ENCODE assay signal across 10 cellular contexts in genomic region chr22:42895087-42895486, GRCh38. TPM values are rescaled to one million over a fixed set of nuclear protein-coding genes. Genes with fewer than 3 reads are reported as not detected.
DNase-seq lines count a peak whose midpoint lies in the region; ATAC-seq lines count a peak whose summit lies in the region.
"Had no signal": no experiment of that assay in that cellular context is flagged by ENCODE, and none has a peak within 500 bp of the region (broad histone marks: within the 10 kb centered on the region; RNA-seq: fewer than 3 reads in every experiment).

No MANE protein-coding gene starts in this region.

- H3K36me3 ChIP-seq in CD8-positive, alpha-beta memory T cell (ENCODE audit: insufficient read depth, low read length), result no peaks in the 10 kb centered on the region

- peak overlapping the region; percentile 81 to 94 (median 91) for H3K27ac Mint-ChIP-seq in CD8-positive, alpha-beta memory T cell
- H3K27ac Mint-ChIP-seq in activated T-cell treated with anti-CD3 and anti-CD28 coated beads, Interleukin-2, amount 50 U/mL, for 72 hours, result peak overlapping the region; percentile 66
- H3K27ac Mint-ChIP-seq in naive thymus-derived CD8-positive, alpha-beta T cell, result peak overlapping the region; percentile 44 to 88 (median 77)
- H3K27ac Mint-ChIP-seq: progenitor cell of endocrine pancreas had no signal

- no peaks in the 10 kb centered on the region for H3K27me3 ChIP-seq in CD8-positive, alpha-beta memory T cell (ENCODE audit: insufficient read depth, low read length, poor library complexity, severe bottlenecking)

- peak overlapping the region; percentile 55 for H3K27ac ChIP-seq in CD8-positive, alpha-beta memory T cell (ENCODE audit: low read depth, low read length)

- POLR2A ChIA-PET in CD8-positive, alpha-beta memory T cell (lab: Charles Lee), result no interaction called here
- POLR2A ChIA-PET in naive thymus-derived CD8-positive, alpha-beta T cell (lab: Charles Lee), result no interaction called here

- H3K4me1 ChIP-seq in CD8-positive, alpha-beta memory T cell (ENCODE audit: insufficient read depth, low read length), result peaks cover 26% of the 10 kb centered on the region

- peaks cover 37 to 58% (median 40%) of the 10 kb centered on the region in 3 donors for H3K4me1 Mint-ChIP-seq in CD8-positive, alpha-beta memory T cell
- H3K4me1 Mint-ChIP-seq in activated T-cell treated with anti-CD3 and anti-CD28 coated beads, Interleukin-2, amount 50 U/mL, for 72 hours (ENCODE audit: low read depth), result peaks cover 32% of the 10 kb centered on the region
- peaks cover 19 to 62% (median 50%) of the 10 kb centered on the region in 4 donors for H3K4me1 Mint-ChIP-seq in naive thymus-derived CD8-positive, alpha-beta T cell

- H3K4me3 ChIP-seq in CD8-positive, alpha-beta memory T cell (ENCODE audit: low read length), result no peak overlapping the region

- peaks cover 0 to 21% (median 0%) of the 10 kb centered on the region in 3 donors for H3K36me3 Mint-ChIP-seq in CD8-positive, alpha-beta memory T cell
- no peaks in the 10 kb centered on the region for H3K36me3 Mint-ChIP-seq in activated T-cell treated with anti-CD3 and anti-CD28 coated beads, Interleukin-2, amount 50 U/mL, for 72 hours (ENCODE audit: insufficient read depth in 2 of 2)
- H3K36me3 Mint-ChIP-seq in naive thymus-derived CD8-positive, alpha-beta T cell, result peaks cover 0 to 12% (median 3%) of the 10 kb centered on the region in 3 donors

- DNase-seq in CD8-positive, alpha-beta memory T cell, result peak in 3 of 5 donors; percentile 5 to 41 (median 6)
- DNase-seq in activated T-cell treated with anti-CD3 and anti-CD28 coated beads, Interleukin-2, amount 50 U/mL, for 72 hours, result peak; percentile 17 to 34
- peak in 3 of 10 donors; percentile 15 to 24 (median 20) for DNase-seq in naive thymus-derived CD8-positive, alpha-beta T cell
- DNase-seq in superior temporal gyrus (ENCODE audit: extremely low spot score) (no peak), SW480 (ENCODE audit: low spot score) (no peak)
- DNase-seq: foreskin melanocyte had no signal

- H3K9me3 ChIP-seq in CD8-positive, alpha-beta memory T cell (ENCODE audit: low read length), result no peaks in the 10 kb centered on the region

- H3K27me3 Mint-ChIP-seq in CD8-positive, alpha-beta memory T cell, result no peaks in the 10 kb centered on the region
- no peaks in the 10 kb centered on the region for H3K27me3 Mint-ChIP-seq in activated T-cell treated with anti-CD3 and anti-CD28 coated beads, Interleukin-2, amount 50 U/mL, for 72 hours (ENCODE audit: low read depth)
- H3K27me3 Mint-ChIP-seq in naive thymus-derived CD8-positive, alpha-beta T cell, result no peaks in the 10 kb centered on the region
- H3K27me3 Mint-ChIP-seq: progenitor cell of endocrine pancreas had no signal

- H3K9me3 Mint-ChIP-seq in CD8-positive, alpha-beta memory T cell, result no peaks in the 10 kb centered on the region
- H3K9me3 Mint-ChIP-seq in activated T-cell treated with anti-CD3 and anti-CD28 coated beads, Interleukin-2, amount 50 U/mL, for 72 hours, result no peaks in the 10 kb centered on the region
- no peaks in the 10 kb centered on the region for H3K9me3 Mint-ChIP-seq in naive thymus-derived CD8-positive, alpha-beta T cell

- CTCF ChIA-PET in CD8-positive, alpha-beta memory T cell (lab: Charles Lee), result interaction anchor here (2.3 kb wide), 1 partner anchor 27 kb away, joined by 7 read pairs; no protein-coding TSS in a partner anchor

- ATAC-seq in GM19351 (IDR thresholded peaks at IDR 0.05; ENCODE audit: unreplicated experiment) (peak; percentile 50), HG03097 (IDR thresholded peaks at IDR 0.05; ENCODE audit: low FRiP score, unreplicated experiment) (no peak), GM18873 (IDR thresholded peaks at IDR 0.05; ENCODE audit: low FRiP score, unreplicated experiment) (no peak)
- peak; percentile 81 to 84 for ATAC-seq in activated T-cell treated with anti-CD3 and anti-CD28 coated beads, Interleukin-2, amount 50 U/mL, for 72 hours (replicated peaks in 1 of 2)
- ATAC-seq in naive thymus-derived CD8-positive, alpha-beta T cell, result peak; percentile 58 to 74

- peak overlapping the region in 6 of 7 donors; percentile 55 to 79 (median 61) for H3K4me3 Mint-ChIP-seq in CD8-positive, alpha-beta memory T cell
- H3K4me3 Mint-ChIP-seq in activated T-cell treated with anti-CD3 and anti-CD28 coated beads, Interleukin-2, amount 50 U/mL, for 72 hours, result peak overlapping the region; percentile 36 to 63
- peak overlapping the region in 6 of 10 donors; percentile 12 to 41 (median 18) for H3K4me3 Mint-ChIP-seq in naive thymus-derived CD8-positive, alpha-beta T cell

RNA-seq across cellular contexts. Expression of gene ARFGAP3, which starts 38.0 kb away (rescaled TPM):
- 10 to 100 TPM; 32.2 to 33.0 TPM for total RNA-seq in CD8-positive, alpha-beta memory T cell
- polyA plus RNA-seq in CD8-positive, alpha-beta memory T cell, result 50.0 TPM
- total RNA-seq in activated T-cell treated with anti-CD3 and anti-CD28 coated beads, Interleukin-2, amount 50 U/mL, for 72 hours, result 10 to 100 TPM; 38.0 to 46.3 TPM
- total RNA-seq in naive thymus-derived CD8-positive, alpha-beta T cell, result 10 to 100 TPM; 32.9 to 34.1 TPM
- 10 to 100 TPM; 22.3 to 44.7 (median 25.1) TPM for polyA plus RNA-seq in naive thymus-derived CD8-positive, alpha-beta T cell

Comparison
In these comparisons a context has a peak if more than half of its experiments do, and no peak if none do; other contexts are left out.
1. DNase-seq: peak in CD8-positive, alpha-beta memory T cell (3 of 5) and activated T-cell treated with anti-CD3 and anti-CD28 coated beads, Interleukin-2, amount 50 U/mL, for 72 hours (2 of 2); none in superior temporal gyrus (single experiment) and SW480 (single experiment).
2. ATAC-seq: peak in GM19351 (single experiment), activated T-cell treated with anti-CD3 and anti-CD28 coated beads, Interleukin-2, amount 50 U/mL, for 72 hours (2 of 2) and naive thymus-derived CD8-positive, alpha-beta T cell (2 of 2); none in HG03097 (single experiment) and GM18873 (single experiment).
3. Peak in every context shown above with its lines, with median percentiles within 50 percentile points of each other: H3K27ac Mint-ChIP-seq and H3K4me3 Mint-ChIP-seq.